ENCODE assay signal across 14 cellular contexts in genomic region chr12:132837693-132838463, GRCh38. TPM values are rescaled to one million over a fixed set of nuclear protein-coding genes. Genes with fewer than 3 reads are reported as not detected.
DNase-seq lines count a peak whose midpoint lies in the region; ATAC-seq, FAIRE-seq and TF ChIP-seq lines count a peak whose summit lies in the region.
"Had no signal": no experiment of that assay in that cellular context is flagged by ENCODE, and none has a peak within 500 bp of the region (broad histone marks: within the 10 kb centered on the region; RNA-seq: fewer than 3 reads in every experiment).

No MANE protein-coding gene starts in this region.

- H3K9me3 Mint-ChIP-seq in stimulated activated naive B cell treated with anti-CD40 and anti-IgM and Interleukin-4, amounts not matched to agents 10 μg/mL and 1 μg/mL and 100 μg/mL, for 72 hours = no peaks in the 10 kb centered on the region
- no peaks in the 10 kb centered on the region for H3K9me3 Mint-ChIP-seq in HFFc6

- TF ChIP-seq POLR2A in GM12878 (IDR thresholded peaks at IDR 0.05; ENCODE audit: low read depth, low read length) (0 out of 2 replicates have a peak, but pooled peaks have one; percentile 35), thyroid gland (IDR thresholded peaks at IDR 0.05) (no peak)

- H4K20me1 ChIP-seq in GM12878 (ENCODE audit: control insufficient read depth, insufficient read depth) = no peaks in the 10 kb centered on the region

- WGBS in GM12878 (ENCODE audit: insufficient coverage, insufficient replicate concordance, low lambda C conversion rate, missing lambda C conversion rate) = 98% methylated on average over 28 of the region's 28 CpGs
- 62% methylated on average over 28 of the region's 28 CpGs for WGBS in right cardiac atrium
- 80 to 86% methylated on average over 16 to 23 of the region's 28 CpGs for WGBS in thyroid gland, 2 donors

- peaks cover 66 to 71% of the 10 kb centered on the region in 2 donors for H3K36me3 Mint-ChIP-seq in stimulated activated naive B cell treated with anti-CD40 and anti-IgM and Interleukin-4, amounts not matched to agents 10 μg/mL and 1 μg/mL and 100 μg/mL, for 72 hours
- peaks cover 41% of the 10 kb centered on the region for H3K36me3 Mint-ChIP-seq in HFFc6 (ENCODE audit: low read depth)

- no TSS peak for BruUV-seq in GM12878 (replicated peaks; lab: Mats Ljungman, UMichigan)

- SMC1A ChIA-PET in GM12878 (lab: Charles Lee; ENCODE audit: uncharacterized antibody, unreplicated experiment) = no interaction called here

- in situ Hi-C loops in GM12878 (cut with MboI) = no loop called here

- no peaks in the 10 kb centered on the region for H3K4me1 ChIP-seq in GM12878 (ENCODE audit: control insufficient read depth, insufficient read depth, low read length)
- no peaks in the 10 kb centered on the region for H3K4me1 ChIP-seq in right cardiac atrium (ENCODE audit: control insufficient read depth, insufficient read depth, low read length)
- no peaks in the 10 kb centered on the region for H3K4me1 ChIP-seq in thyroid gland
- H3K4me1 ChIP-seq in effector memory CD4-positive, alpha-beta T cell (ENCODE audit: control insufficient read depth, insufficient read depth, low read length, poor library complexity, severe bottlenecking) = peaks cover 20% of the 10 kb centered on the region
- H3K4me1 ChIP-seq: HAP-1 had no signal

- POLR2A ChIA-PET in GM12878 (lab: Charles Lee) = no interaction called here

- no peak overlapping the region for H3K4me3 ChIP-seq in H7 (ENCODE audit: insufficient read depth, low read depth, low read length)
- H3K4me3 ChIP-seq in GM12878 = no peak overlapping the region
- H3K4me3 ChIP-seq in right cardiac atrium (ENCODE audit: low read length) = no peak overlapping the region
- no peak overlapping the region for H3K4me3 ChIP-seq in thyroid gland (replicated peaks in 1 of 3)
- no peak overlapping the region for H3K4me3 ChIP-seq in effector memory CD4-positive, alpha-beta T cell (ENCODE audit: insufficient read depth, low read depth, low read length, poor library complexity, severe bottlenecking)
- H3K4me3 ChIP-seq: HAP-1 had no signal

- H3K27ac ChIP-seq in GM12878 (ENCODE audit: control insufficient read depth, insufficient read depth) = no peak overlapping the region
- H3K27ac ChIP-seq in right cardiac atrium (ENCODE audit: low read length) = no peak overlapping the region
- H3K27ac ChIP-seq in thyroid gland = no peak overlapping the region
- H3K27ac ChIP-seq in effector memory CD4-positive, alpha-beta T cell (ENCODE audit: insufficient read depth, low read length, poor library complexity, severe bottlenecking) = no peak overlapping the region

- no peak for FAIRE-seq in GM12878 (lab: Jason Lieb, UNC)
- FAIRE-seq: keratinocyte had no signal

- TF ChIP-seq RAD21 in GM12878 (IDR thresholded peaks at IDR 0.05; ENCODE audit: insufficient read depth, low read depth, low read length) = no peak

- H3K27me3 ChIP-seq in H7 (ENCODE audit: control insufficient read depth, insufficient read depth, low read length) (no peaks in the 10 kb centered on the region), GM12878 (replicated peaks in 1 of 2; ENCODE audit: control insufficient read depth in 2 of 2, insufficient read depth in 2 of 2, low read length in 1 of 2) (no peaks in the 10 kb centered on the region), right cardiac atrium (ENCODE audit: control insufficient read depth, insufficient read depth) (no peaks in the 10 kb centered on the region), thyroid gland (no peaks in the 10 kb centered on the region)
- H3K27me3 ChIP-seq in effector memory CD4-positive, alpha-beta T cell (replicated peaks; ENCODE audit: control insufficient read depth, insufficient read depth, low read length, poor library complexity, severe bottlenecking) = no peaks in the 10 kb centered on the region

- no peak overlapping the region for H3K4me3 Mint-ChIP-seq in stimulated activated naive B cell treated with anti-CD40 and anti-IgM and Interleukin-4, amounts not matched to agents 10 μg/mL and 1 μg/mL and 100 μg/mL, for 72 hours
- no peak overlapping the region for H3K4me3 Mint-ChIP-seq in HFFc6

- DNase-seq in H7 (peak; percentile 64), GM12878 (ENCODE audit: low read depth, low spot score) (no peak), right cardiac atrium (peak; percentile 50 to 82 (median 79)), thyroid gland (no peak), HFFc6 (no peak)
- DNase-seq in stimulated activated naive B cell treated with anti-CD40 and anti-IgM and Interleukin-4, amounts not matched to agents 10 μg/mL and 1 μg/mL and 100 μg/mL, for 72 hours = no peak
- no peak for DNase-seq in effector memory CD4-positive, alpha-beta T cell
- DNase-seq: activated CD4-positive, alpha-beta T cell treated with anti-CD3 and anti-CD28 coated beads for 48 hours; activated effector memory CD4-positive, alpha-beta T cell treated with anti-CD3 and anti-CD28 coated beads, Interleukin-2, amount 50 U/mL, for 16 hours; NCI-H1092 treated with DMSO at 0.1 percent for 48 hours; NCI-H69; occipital lobe had no signal

- H3K9me3 ChIP-seq in GM12878 (replicated peaks; ENCODE audit: control insufficient read depth, insufficient read depth, low read length) = no peaks in the 10 kb centered on the region
- H3K9me3 ChIP-seq in right cardiac atrium (ENCODE audit: control insufficient read depth, low read length) = no peaks in the 10 kb centered on the region
- no peaks in the 10 kb centered on the region for H3K9me3 ChIP-seq in thyroid gland
- no peaks in the 10 kb centered on the region for H3K9me3 ChIP-seq in effector memory CD4-positive, alpha-beta T cell (ENCODE audit: control insufficient read depth, low read length)
- H3K9me3 ChIP-seq: HAP-1 had no signal

- no peak overlapping the region for H3K27ac Mint-ChIP-seq in stimulated activated naive B cell treated with anti-CD40 and anti-IgM and Interleukin-4, amounts not matched to agents 10 μg/mL and 1 μg/mL and 100 μg/mL, for 72 hours
- no peak overlapping the region for H3K27ac Mint-ChIP-seq in HFFc6

- CTCF ChIA-PET in GM12878 (lab: Yijun Ruan, JAX) = interaction anchor here (0.7 kb wide), 1 partner anchor 19 kb away, joined by 3 read pairs; no protein-coding TSS in a partner anchor

- TF ChIP-seq CTCF in GM12878 (IDR thresholded peaks at IDR 0.05 in 2 of 3, conservative IDR thresholded peaks at IDR 0.05 in 1 of 3; ENCODE audit: control insufficient read depth in 2 of 3, extremely low read depth in 1 of 3, insufficient read depth in 1 of 3, low read depth in 3 of 3, low read length in 3 of 3) (no peak), thyroid gland (IDR thresholded peaks at IDR 0.05) (no peak), HFFc6 (IDR thresholded peaks at IDR 0.05) (no peak)

- H3K36me3 ChIP-seq in H7 (replicated peaks; ENCODE audit: control insufficient read depth, insufficient read depth, low read length) (peaks cover 4% of the 10 kb centered on the region), GM12878 (ENCODE audit: control insufficient read depth in 2 of 2, insufficient read depth in 2 of 2, low read length in 1 of 2) (peaks cover 6 to 8% of the 10 kb centered on the region in 2 experiments; a peak in 3 of 4 replicates), thyroid gland (peaks cover 25 to 30% of the 10 kb centered on the region in 2 donors)
- peaks cover 28% of the 10 kb centered on the region for H3K36me3 ChIP-seq in effector memory CD4-positive, alpha-beta T cell (ENCODE audit: control insufficient read depth, insufficient read depth, low read length)
- H3K36me3 ChIP-seq: HAP-1 had no signal

- intact Hi-C loops in GM12878 (cut with micrococcal nuclease; ENCODE audit: unreplicated experiment) = no loop called here
- intact Hi-C loops in right cardiac atrium (cut with DNase I) = no loop called here
- intact Hi-C loops in thyroid gland (cut with DNase I) = no loop called here

- H3K9ac ChIP-seq in GM12878 (ENCODE audit: control insufficient read depth, insufficient read depth, low read length) = no peak overlapping the region

- no peaks in the 10 kb centered on the region for H3K79me2 ChIP-seq in GM12878 (ENCODE audit: control insufficient read depth, insufficient read depth, low read length)

- H3K4me1 Mint-ChIP-seq in stimulated activated naive B cell treated with anti-CD40 and anti-IgM and Interleukin-4, amounts not matched to agents 10 μg/mL and 1 μg/mL and 100 μg/mL, for 72 hours = peaks cover 7 to 15% of the 10 kb centered on the region in 2 donors
- H3K4me1 Mint-ChIP-seq in HFFc6 (ENCODE audit: low read depth) = no peaks in the 10 kb centered on the region

- no peak for TF ChIP-seq EP300 in GM12878 (IDR thresholded peaks at IDR 0.05; ENCODE audit: borderline replicate concordance in 1 of 2, control insufficient read depth in 1 of 2, low read depth in 2 of 2, low read length in 2 of 2)

- H3K27me3 Mint-ChIP-seq in stimulated activated naive B cell treated with anti-CD40 and anti-IgM and Interleukin-4, amounts not matched to agents 10 μg/mL and 1 μg/mL and 100 μg/mL, for 72 hours = no peaks in the 10 kb centered on the region
- peaks cover 3% of the 10 kb centered on the region for H3K27me3 Mint-ChIP-seq in HFFc6 (ENCODE audit: insufficient read depth)

- no peak for ATAC-seq in GM12878
- ATAC-seq in right cardiac atrium = peak; percentile 65
- ATAC-seq in stimulated activated naive B cell treated with anti-CD40 and anti-IgM and Interleukin-4, amounts not matched to agents 10 μg/mL and 1 μg/mL and 100 μg/mL, for 72 hours (replicated peaks) = peak; percentile 16 to 21

- H2AFZ ChIP-seq in GM12878 (ENCODE audit: control insufficient read depth, low read depth, low read length) = no peak overlapping the region

- RAD21 ChIA-PET in GM12878 (lab: Charles Lee; ENCODE audit: unreplicated experiment) = no interaction called here

- H3K4me2 ChIP-seq in GM12878 (ENCODE audit: control insufficient read depth, insufficient read depth) = no peak overlapping the region

RNA-seq across cellular contexts. Expression of gene GOLGA3, which starts 9.2 kb away (rescaled TPM):
- 21.3 and 34.6 TPM in 2 replicates for total RNA-seq in H7 (2014; rRNA removed; shearing (Covaris generic))
- 90.2 and 116 TPM in 2 replicates for total RNA-seq in GM12878 (2013; cell fraction: nucleolus; rRNA removed)
- total RNA-seq in GM12878 (2014; rRNA removed) (30.5 and 33.2 TPM in 2 replicates), GM12878 (2014; rRNA removed; fragmentation: Illumina TruSeq; extraction: Trizol) (17.4 and 18.6 TPM in 2 replicates), GM12878 (2021) (36.3 and 42.7 TPM in 2 replicates), right cardiac atrium (10 to 100 TPM; 28.0 to 49.8 (median 37.2) TPM), thyroid gland (100 to 1,000 TPM in 2 of 4 donors, 10 to 100 TPM in 2; 73.8 to 106 (median 88.8) TPM)
- polyA plus RNA-seq in GM12878 (2011; ENCODE audit: low read depth) = 8.9 TPM
- polyA plus RNA-seq in GM12878 (2011; rRNA removed) (5.7 and 9.7 TPM in 2 replicates), GM12878 (2014; fragmentation: Illumina TruSeq; extraction: Trizol) (4.6 and 8.3 TPM in 2 replicates), GM12878 (2014; fragmentation: Nextera tagmentation; extraction: Ambion mirVana) (1 to 10 TPM; 2.0 to 3.7 TPM), GM12878 (2014; rRNA removed) (16.0 and 21.5 TPM in 2 replicates), GM12878 (2016; fragmentation: Nextera tagmentation; extraction: Ambion mirVana) (10 to 100 TPM; 14.4 to 16.8 TPM), right cardiac atrium (14.6 TPM)
- 13.4 and 15.2 TPM in 2 replicates for polyA plus RNA-seq in GM12878 (2011; cell fraction: cytosol; rRNA removed)
- polyA plus RNA-seq in GM12878 (2011; cell fraction: nucleus; rRNA removed) = 19.3 and 29.6 TPM in 2 replicates
- 18.0 and 18.3 TPM in 2 replicates for polyA plus RNA-seq in GM12878 (2012)
- 16.6 and 31.5 TPM in 2 replicates for polyA minus RNA-seq in GM12878 (2011; rRNA and poly(A)+ RNA removed)
- 17.8 and 21.1 TPM in 2 replicates for polyA minus RNA-seq in GM12878 (2011; cell fraction: cytosol; rRNA and poly(A)+ RNA removed)
- 10.0 and 30.3 TPM in 2 replicates for polyA minus RNA-seq in GM12878 (2011; cell fraction: nucleus; rRNA and poly(A)+ RNA removed)
- total RNA-seq in HFFc6 (2021; fragmentation: NEBNext Ultra II Directional; extraction: Animal tissue kit (Norgen Biotek cat#: 25700)) = 100 to 1,000 TPM; 108 to 121 (median 115) TPM

RNA-seq across cellular contexts. Expression of gene CHFR, which starts 49.5 kb away (rescaled TPM):
- total RNA-seq in H7 (2014; rRNA removed; shearing (Covaris generic)) = 63.4 and 68.6 TPM in 2 replicates
- 140 and 141 TPM in 2 replicates for total RNA-seq in GM12878 (2013; cell fraction: nucleolus; rRNA removed)
- total RNA-seq in GM12878 (2014; rRNA removed) (33.6 and 42.0 TPM in 2 replicates), GM12878 (2014; rRNA removed; fragmentation: Illumina TruSeq; extraction: Trizol) (26.3 and 28.8 TPM in 2 replicates), GM12878 (2021) (40.9 and 43.4 TPM in 2 replicates), right cardiac atrium (10 to 100 TPM; 15.3 to 27.6 (median 17.5) TPM), thyroid gland (10 to 100 TPM; 21.8 to 40.6 (median 27.7) TPM)
- polyA plus RNA-seq in GM12878 (2011; ENCODE audit: low read depth) = 21.5 TPM
- polyA plus RNA-seq in GM12878 (2011; rRNA removed) (49.4 and 50.1 TPM in 2 replicates), GM12878 (2014; fragmentation: Illumina TruSeq; extraction: Trizol) (30.8 and 40.0 TPM in 2 replicates), GM12878 (2014; fragmentation: Nextera tagmentation; extraction: Ambion mirVana) (1 to 10 TPM; 1.1 to 2.1 TPM), GM12878 (2014; rRNA removed) (45.1 and 47.3 TPM in 2 replicates), GM12878 (2016; fragmentation: Nextera tagmentation; extraction: Ambion mirVana) (10 to 100 TPM; 21.1 to 23.7 TPM), right cardiac atrium (12.5 TPM)
- 51.2 and 54.2 TPM in 2 replicates for polyA plus RNA-seq in GM12878 (2011; cell fraction: cytosol; rRNA removed)
- 101 and 133 TPM in 2 replicates for polyA plus RNA-seq in GM12878 (2011; cell fraction: nucleus; rRNA removed)
- 25.6 and 31.4 TPM in 2 replicates for polyA plus RNA-seq in GM12878 (2012)
- 68.3 and 97.3 TPM in 2 replicates for polyA minus RNA-seq in GM12878 (2011; rRNA and poly(A)+ RNA removed)
- 19.2 and 20.4 TPM in 2 replicates for polyA minus RNA-seq in GM12878 (2011; cell fraction: cytosol; rRNA and poly(A)+ RNA removed)
- polyA minus RNA-seq in GM12878 (2011; cell fraction: nucleus; rRNA and poly(A)+ RNA removed) = 27.9 and 59.0 TPM in 2 replicates
- 10 to 100 TPM; 23.1 to 30.0 (median 26.2) TPM for total RNA-seq in HFFc6 (2021; fragmentation: NEBNext Ultra II Directional; extraction: Animal tissue kit (Norgen Biotek cat#: 25700))

Comparison
In these comparisons a context has a peak if more than half of its experiments do, and no peak if none do; other contexts are left out.
1. DNase-seq: peak in H7 (single experiment) and right cardiac atrium (3 of 3); none in GM12878 (single experiment), stimulated activated naive B cell treated with anti-CD40 and anti-IgM and Interleukin-4, amounts not matched to agents 10 μg/mL and 1 μg/mL and 100 μg/mL, for 72 hours (single experiment), thyroid gland (0 of 2), effector memory CD4-positive, alpha-beta T cell (0 of 3) and HFFc6 (single experiment).